15 cellular contexts compared by ENCODE assay signal in the genomic region with DNA sequence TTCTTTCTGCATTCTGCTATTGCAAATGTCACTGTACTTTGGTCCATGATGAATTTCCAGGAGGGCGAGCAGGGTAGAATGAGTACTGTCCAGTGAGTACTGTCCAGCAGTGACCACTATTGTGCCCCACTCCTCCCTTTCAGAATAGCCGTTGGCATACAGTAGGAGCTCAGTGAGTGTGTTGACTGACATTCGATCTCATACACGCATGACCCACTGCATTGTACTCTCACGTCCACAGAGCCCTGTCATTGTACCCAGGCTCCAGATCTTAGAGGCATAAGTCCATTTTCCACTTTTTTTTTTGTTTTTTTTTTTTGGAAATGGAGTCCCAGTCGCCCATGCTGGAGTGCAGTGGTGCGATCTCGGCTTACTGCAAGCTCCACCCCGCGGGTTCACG. TPM values are rescaled to one million over a fixed set of nuclear protein-coding genes. Genes with fewer than 3 reads are reported as not detected.
A peak's percentile ranks its signal among the peaks of the same experiment; 100 is the strongest.
DNase-seq lines count a peak whose midpoint lies in the region; ATAC-seq and TF ChIP-seq lines count a peak whose summit lies in the region.
"Had no signal": no experiment of that assay in that cellular context is flagged by ENCODE, and none has a peak within 500 bp of the region (broad histone marks: within the 10 kb centered on the region; RNA-seq: fewer than 3 reads in every experiment).

No MANE protein-coding gene starts in this region.

- TF ChIP-seq CTCF in Caco-2 (IDR thresholded peaks at IDR 0.05; ENCODE audit: insufficient read depth in 1 of 2, low read depth in 1 of 2, low read length in 1 of 2, severe bottlenecking in 1 of 2, unreplicated experiment in 1 of 2) = no peak
- TF ChIP-seq CTCF in glutamatergic neuron (IDR thresholded peaks at IDR 0.05; ENCODE audit: partially characterized antibody, unreplicated experiment) = no peak
- TF ChIP-seq CTCF in smooth muscle cell (IDR thresholded peaks at IDR 0.05; ENCODE audit: borderline replicate concordance, insufficient read depth, poor library complexity, severe bottlenecking) = no peak

- H3K27me3 ChIP-seq in Caco-2 (replicated peaks; ENCODE audit: control insufficient read depth, insufficient read depth, low read length) = no peaks in the 10 kb centered on the region
- H3K27me3 ChIP-seq in smooth muscle cell (ENCODE audit: low read depth) = no peaks in the 10 kb centered on the region

- peaks cover 96% of the 10 kb centered on the region for H4K20me1 ChIP-seq in smooth muscle cell (ENCODE audit: low read depth)

- H3K36me3 Mint-ChIP-seq in Caco-2 (ENCODE audit: insufficient read depth, unreplicated experiment) (peaks cover 78% of the 10 kb centered on the region), T-helper 17 cell (ENCODE audit: low read depth) (no peaks in the 10 kb centered on the region), glutamatergic neuron (ENCODE audit: unreplicated experiment) (no peaks in the 10 kb centered on the region)
- peaks cover 73% of the 10 kb centered on the region for H3K36me3 Mint-ChIP-seq in activated T-helper 17 cell treated with anti-CD3 and anti-CD28 coated beads, Interleukin-2, amount 50 U/mL, for 72 hours (ENCODE audit: low read depth)

- BruUV-seq in Caco-2 (replicated peaks; lab: Mats Ljungman, UMichigan) = no TSS peak

- no peaks in the 10 kb centered on the region for H3K9me3 ChIP-seq in Caco-2
- no peaks in the 10 kb centered on the region for H3K9me3 ChIP-seq in T-helper 17 cell (ENCODE audit: control insufficient read depth, low read length, poor library complexity, severe bottlenecking)
- no peaks in the 10 kb centered on the region for H3K9me3 ChIP-seq in smooth muscle cell (replicated peaks; ENCODE audit: low read depth)

- H3K27me3 Mint-ChIP-seq in Caco-2 (ENCODE audit: insufficient read depth, unreplicated experiment) (no peaks in the 10 kb centered on the region), T-helper 17 cell (no peaks in the 10 kb centered on the region), glutamatergic neuron (ENCODE audit: unreplicated experiment) (peaks cover 3% of the 10 kb centered on the region)
- no peaks in the 10 kb centered on the region for H3K27me3 Mint-ChIP-seq in activated T-helper 17 cell treated with anti-CD3 and anti-CD28 coated beads, Interleukin-2, amount 50 U/mL, for 72 hours
- H3K27me3 Mint-ChIP-seq: activated naive CD8-positive, alpha-beta T cell; B cell had no signal

- H3K27ac Mint-ChIP-seq in Caco-2 (ENCODE audit: unreplicated experiment) (peak overlapping the region; percentile 83), T-helper 17 cell (peak overlapping the region; percentile 37), glutamatergic neuron (ENCODE audit: unreplicated experiment) (no peak overlapping the region)
- no peak overlapping the region for H3K27ac Mint-ChIP-seq in activated T-helper 17 cell treated with anti-CD3 and anti-CD28 coated beads, Interleukin-2, amount 50 U/mL, for 72 hours
- H3K27ac Mint-ChIP-seq: activated naive CD8-positive, alpha-beta T cell; B cell had no signal

- H3K79me2 ChIP-seq in smooth muscle cell (ENCODE audit: low read depth) = peaks cover 59% of the 10 kb centered on the region

- H3K4me3 Mint-ChIP-seq in Caco-2 (ENCODE audit: unreplicated experiment) = no peak overlapping the region
- no peak overlapping the region for H3K4me3 Mint-ChIP-seq in T-helper 17 cell
- H3K4me3 Mint-ChIP-seq in glutamatergic neuron (ENCODE audit: unreplicated experiment) = peak overlapping the region; percentile 34
- H3K4me3 Mint-ChIP-seq in activated T-helper 17 cell treated with anti-CD3 and anti-CD28 coated beads, Interleukin-2, amount 50 U/mL, for 72 hours = no peak overlapping the region
- H3K4me3 Mint-ChIP-seq: activated naive CD8-positive, alpha-beta T cell; B cell; immature natural killer cell had no signal

- DNase-seq in Caco-2 (peak in 1 of 2 experiments; percentile 32), T-helper 17 cell (no peak), glutamatergic neuron (no peak), smooth muscle cell (lab: John Stamatoyannopoulos, UW; ENCODE audit: unreplicated experiment) (no peak), NCI-H510A (lab: John Stamatoyannopoulos, UW) (no peak), OCI-M1 (lab: John Stamatoyannopoulos, UW) (no peak)
- DNase-seq: cerebellar nuclear complex; immature natural killer cell; small intestine; stimulated activated naive CD4-positive, alpha-beta T cell treated with Interleukin-2 at 50 U/mL for 16 hours had no signal

- CTCF ChIA-PET in Caco-2 (lab: Charles Lee) = interaction anchor here (1.5 to 3.8 kb wide), 4 partner anchors 212 to 222 kb away, joined by 10 to 130 read pairs (median 16); partner anchors contain the start of gene AHCY

- POLR2A ChIA-PET in Caco-2 (lab: Charles Lee) = interaction anchor here (2.7 kb wide), 1 partner anchor 8 kb away, joined by 17 read pairs; the partner anchor contains the start of gene DYNLRB1

- H3K9ac ChIP-seq in smooth muscle cell (ENCODE audit: low read depth) = no peak overlapping the region

- intact Hi-C loops in Caco-2 (cut with micrococcal nuclease; ENCODE audit: unreplicated experiment) = no loop called here

- no peak overlapping the region for H2AFZ ChIP-seq in smooth muscle cell (ENCODE audit: low read depth)

- no peak overlapping the region for H3K4me2 ChIP-seq in smooth muscle cell

- peak overlapping the region; percentile 71 for H3K27ac ChIP-seq in smooth muscle cell (ENCODE audit: low read depth)

- no peaks in the 10 kb centered on the region for H3K9me3 Mint-ChIP-seq in Caco-2 (ENCODE audit: unreplicated experiment)
- no peaks in the 10 kb centered on the region for H3K9me3 Mint-ChIP-seq in glutamatergic neuron (ENCODE audit: unreplicated experiment)
- H3K9me3 Mint-ChIP-seq in activated T-helper 17 cell treated with anti-CD3 and anti-CD28 coated beads, Interleukin-2, amount 50 U/mL, for 72 hours = no peaks in the 10 kb centered on the region
- H3K9me3 Mint-ChIP-seq: immature natural killer cell had no signal

- ATAC-seq in T-helper 17 cell (no peak), HG02623 (IDR thresholded peaks at IDR 0.05; ENCODE audit: unreplicated experiment) (no peak)
- ATAC-seq in activated T-helper 17 cell treated with anti-CD3 and anti-CD28 coated beads, Interleukin-2, amount 50 U/mL, for 72 hours (replicated peaks) = no peak
- ATAC-seq: activated CD4-positive, CD25-positive, alpha-beta regulatory T cell treated with anti-CD3 and anti-CD28 coated beads, Interleukin-2, amount 50 U/mL, for 24 hours had no signal

- H3K4me1 ChIP-seq in Caco-2 = peaks cover 46% of the 10 kb centered on the region
- H3K4me1 ChIP-seq in smooth muscle cell (ENCODE audit: low read depth) = no peaks in the 10 kb centered on the region

- H3K4me3 ChIP-seq in Caco-2 (ENCODE audit: low read depth, low read length) (no peak overlapping the region), smooth muscle cell (no peak overlapping the region)

- H3K4me1 Mint-ChIP-seq in Caco-2 (ENCODE audit: low read depth, unreplicated experiment) (peaks cover 50% of the 10 kb centered on the region), T-helper 17 cell (peaks cover 25% of the 10 kb centered on the region), glutamatergic neuron (ENCODE audit: low read depth, unreplicated experiment) (peaks cover 9% of the 10 kb centered on the region)
- peaks cover 9% of the 10 kb centered on the region for H3K4me1 Mint-ChIP-seq in activated T-helper 17 cell treated with anti-CD3 and anti-CD28 coated beads, Interleukin-2, amount 50 U/mL, for 72 hours

- WGBS in smooth muscle cell (ENCODE audit: low lambda C conversion rate) = 97% methylated on average over 11 of the region's 11 CpGs

- H3F3A ChIP-seq in smooth muscle cell (ENCODE audit: low read depth) = peaks cover 9% of the 10 kb centered on the region

- H3K36me3 ChIP-seq in Caco-2 (ENCODE audit: control insufficient read depth, insufficient read depth, low read length) (peaks cover 18% of the 10 kb centered on the region), smooth muscle cell (ENCODE audit: low read depth) (no peaks in the 10 kb centered on the region)

RNA-seq across cellular contexts. Expression of gene DYNLRB1, which starts 8.2 kb away (rescaled TPM):
- total RNA-seq in Caco-2 (2022) = 357 and 359 TPM in 2 replicates
- total RNA-seq in T-helper 17 cell = 10 to 100 TPM; 52.8 to 62.0 TPM
- total RNA-seq in glutamatergic neuron (ENCODE audit: unreplicated experiment) = 185 TPM
- 185 and 224 TPM in 2 replicates for total RNA-seq in smooth muscle cell
- 202 and 266 TPM in 2 replicates for polyA plus RNA-seq in smooth muscle cell
- total RNA-seq in activated T-helper 17 cell treated with anti-CD3 and anti-CD28 coated beads, Interleukin-2, amount 50 U/mL, for 72 hours = 10 to 100 TPM; 72.0 to 85.0 TPM

RNA-seq across cellular contexts. Expression of gene MAP1LC3A, which starts 34.1 kb away (rescaled TPM):
- total RNA-seq in Caco-2 (2022) (0.88 and 0.95 TPM in 2 replicates), T-helper 17 cell (10 to 100 TPM; 11.7 to 13.7 TPM), glutamatergic neuron (ENCODE audit: unreplicated experiment) (143 TPM), smooth muscle cell (32.4 and 47.8 TPM in 2 replicates)
- 84.0 and 95.4 TPM in 2 replicates for polyA plus RNA-seq in smooth muscle cell
- 1 to 10 TPM; 4.5 to 4.6 TPM for total RNA-seq in activated T-helper 17 cell treated with anti-CD3 and anti-CD28 coated beads, Interleukin-2, amount 50 U/mL, for 72 hours

Comparison
In these comparisons a context has a peak if more than half of its experiments do, and no peak if none do; other contexts are left out.
1. H3K27ac Mint-ChIP-seq: peak in Caco-2 (single experiment) and T-helper 17 cell (single experiment); none in glutamatergic neuron (single experiment) and activated T-helper 17 cell treated with anti-CD3 and anti-CD28 coated beads, Interleukin-2, amount 50 U/mL, for 72 hours (single experiment).